In the genomic region with DNA sequence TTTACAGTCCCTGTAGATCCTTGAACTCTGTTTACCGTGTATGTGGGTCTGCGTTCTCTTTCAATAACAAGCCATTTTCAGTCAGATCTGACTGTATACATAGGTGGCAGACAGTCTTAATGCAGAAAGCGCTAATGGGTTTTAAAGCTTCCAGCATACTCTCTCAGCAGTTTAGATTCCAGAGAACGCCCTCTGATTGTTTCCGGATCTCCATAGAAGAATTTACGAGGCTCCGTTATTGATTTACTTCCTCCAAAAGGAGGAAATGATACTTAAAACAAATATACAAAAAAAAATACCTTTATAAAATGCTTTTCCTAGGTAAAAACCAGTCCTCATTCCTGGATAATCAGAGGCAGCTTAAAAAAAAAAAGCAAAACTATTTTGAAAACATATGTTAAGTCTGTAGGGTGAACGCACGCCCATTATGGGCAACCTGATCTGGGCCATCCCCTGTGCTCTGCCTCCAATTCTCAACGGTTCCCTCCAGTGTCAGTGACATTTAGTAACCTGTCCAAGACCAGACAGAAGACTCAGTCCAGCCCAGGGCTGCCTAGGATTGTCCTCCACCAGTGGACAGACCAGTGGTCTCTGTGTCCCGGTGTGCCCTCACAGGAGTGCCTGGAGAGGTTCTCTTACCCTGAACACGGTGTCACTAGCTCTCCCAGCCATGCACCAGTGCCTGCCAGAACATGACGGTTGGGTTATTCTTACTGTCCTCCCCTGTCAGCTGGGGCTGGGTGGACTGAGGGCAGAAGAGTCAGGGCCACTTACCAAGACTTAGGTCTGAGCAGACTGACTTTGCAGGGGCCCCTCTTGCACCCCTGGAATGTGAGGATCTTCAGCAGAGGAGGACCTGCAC, we compare ENCODE assay signal across 13 cellular contexts.
DNase-seq lines count a peak whose midpoint lies in the region; ATAC-seq and TF ChIP-seq lines count a peak whose summit lies in the region.
"Had no signal": no experiment of that assay in that cellular context is flagged by ENCODE, and none has a peak within 500 bp of the region (broad histone marks: within the 10 kb centered on the region; RNA-seq: fewer than 3 reads in every experiment).

No MANE protein-coding gene starts in this region.

- H3K79me2 ChIP-seq in Karpas-422 (ENCODE audit: low read length): peaks cover 100% of the 10 kb centered on the region

- DNase-seq in CD14-positive monocyte (ENCODE audit: low spot score) (no peak), Karpas-422 (no peak), naive B cell (no peak), NCI-H1694 treated with DMSO at 0.1 percent for 48 hours (lab: John Stamatoyannopoulos, UW) (no peak), T-helper 1 cell (no peak)
- DNase-seq in stimulated activated CD4-positive, alpha-beta T cell treated with anti-CD3 and anti-CD28 coated beads, Interleukin-4, amount 100 ng/mL, for 24 hours: no peak
- DNase-seq: GDM1, hypothalamus, mesenchymal stem cell, NCI-H1436 treated with DMSO at 0.1 percent for 48 hours had no signal

- ATAC-seq in naive B cell (ENCODE audit: low read depth in 2 of 2) (peak; percentile 28 to 40), HG02852 (IDR thresholded peaks at IDR 0.05; ENCODE audit: unreplicated experiment) (no peak)

- H3K9me2 ChIP-seq in Karpas-422 (replicated peaks; ENCODE audit: insufficient read depth, low read length): no peaks in the 10 kb centered on the region

- H3K4me3 Mint-ChIP-seq in CD14-positive monocyte (peak overlapping the region; percentile 17 to 46), naive B cell (peak overlapping the region in 5 of 8 donors; percentile 29 to 73 (median 56))
- H3K4me3 Mint-ChIP-seq: brain had no signal

- H3K4me1 Mint-ChIP-seq in CD14-positive monocyte (peaks cover 28% of the 10 kb centered on the region), naive B cell (peaks cover 31 to 60% (median 57%) of the 10 kb centered on the region in 3 donors)

- no peaks in the 10 kb centered on the region for H4K20me1 ChIP-seq in Karpas-422 (ENCODE audit: insufficient read depth, low read depth, low read length)

- peaks cover 0 to 9% of the 10 kb centered on the region in 2 donors for H3K36me3 Mint-ChIP-seq in CD14-positive monocyte
- no peaks in the 10 kb centered on the region for H3K36me3 Mint-ChIP-seq in naive B cell

- H3K27ac ChIP-seq in Karpas-422 (ENCODE audit: low read length): peak overlapping the region; percentile 50

- H3K27me3 Mint-ChIP-seq in CD14-positive monocyte (ENCODE audit: low read depth in 3 of 3) (no peaks in the 10 kb centered on the region), naive B cell (no peaks in the 10 kb centered on the region)
- H3K27me3 Mint-ChIP-seq: brain had no signal

- TF ChIP-seq CTCF in CD14-positive monocyte (IDR thresholded peaks at IDR 0.05): no peak

- H3K36me3 ChIP-seq in Karpas-422 (ENCODE audit: insufficient read depth, low read length) (0 out of 2 replicates have a peak, but pooled peaks cover 3% of the 10 kb centered on the region), endocrine pancreas (ENCODE audit: control insufficient read depth, insufficient read depth, low read length) (no peaks in the 10 kb centered on the region)

- H3K4me3 ChIP-seq in Karpas-422 (ENCODE audit: low read length) (peak overlapping the region; percentile 7; the same call in 1 of the 2 replicates), endocrine pancreas (ENCODE audit: control insufficient read depth, insufficient read depth, low read length) (peak overlapping the region; percentile 19)

- H3K9ac ChIP-seq in Karpas-422 (ENCODE audit: low read length): 0 out of 2 replicates have a peak overlapping the region, but pooled peaks have one; percentile 11
- H3K9ac ChIP-seq in endocrine pancreas (ENCODE audit: control insufficient read depth, insufficient read depth, low read length): no peak overlapping the region

- peak overlapping the region; percentile 34 for H3K4me2 ChIP-seq in Karpas-422 (ENCODE audit: low read depth, low read length, poor library complexity, severe bottlenecking)

- H3K27ac Mint-ChIP-seq in CD14-positive monocyte: peak overlapping the region in 4 of 7 donors; percentile 17 to 57 (median 34)
- H3K27ac Mint-ChIP-seq in naive B cell: peak overlapping the region in 4 of 6 donors; percentile 17 to 81 (median 38)
- H3K27ac Mint-ChIP-seq: brain had no signal

- H3K4me1 ChIP-seq in Karpas-422 (ENCODE audit: low read length): peaks cover 65% of the 10 kb centered on the region
- H3K4me1 ChIP-seq in endocrine pancreas (ENCODE audit: control insufficient read depth, insufficient read depth, low read length): peaks cover 23% of the 10 kb centered on the region

- no peaks in the 10 kb centered on the region for H3K27me3 ChIP-seq in Karpas-422 (ENCODE audit: low read length)
- no peaks in the 10 kb centered on the region for H3K27me3 ChIP-seq in endocrine pancreas (ENCODE audit: control insufficient read depth, insufficient read depth, low read length)

- intact Hi-C loops in CD14-positive monocyte (cut with micrococcal nuclease): no loop called here

- H2AFZ ChIP-seq in Karpas-422 (ENCODE audit: low read length): no peak overlapping the region

- H3K9me3 Mint-ChIP-seq in CD14-positive monocyte (peaks cover 0 to 3% (median 0%) of the 10 kb centered on the region in 7 donors), naive B cell (no peaks in the 10 kb centered on the region)

- H3K9me3 ChIP-seq in Karpas-422 (ENCODE audit: low read length): no peaks in the 10 kb centered on the region
- no peaks in the 10 kb centered on the region for H3K9me3 ChIP-seq in endocrine pancreas (ENCODE audit: control insufficient read depth, low read length)
